ENCODE assay signal across 1 cellular context in genomic region chr17:8186787-8187516, GRCh38.
TF ChIP-seq lines count a peak whose summit lies in the region.

No MANE protein-coding gene starts in this region.

TF ChIP-seq in K562, 482 proteins besides CTCF, POLR2A, EP300 and RAD21 (continued from another document and continues in another):
- no peak for TF ChIP-seq CREB3L1 (IDR thresholded peaks at IDR 0.05; ENCODE audit: borderline replicate concordance, low read depth)
- TF ChIP-seq SIRT6 (IDR thresholded peaks at IDR 0.05; ENCODE audit: low read depth, low read length): no peak
- TF ChIP-seq STAT6 (CRISPR knock-in tag; IDR thresholded peaks at IDR 0.05): no peak
- TF ChIP-seq, protein P1, sequence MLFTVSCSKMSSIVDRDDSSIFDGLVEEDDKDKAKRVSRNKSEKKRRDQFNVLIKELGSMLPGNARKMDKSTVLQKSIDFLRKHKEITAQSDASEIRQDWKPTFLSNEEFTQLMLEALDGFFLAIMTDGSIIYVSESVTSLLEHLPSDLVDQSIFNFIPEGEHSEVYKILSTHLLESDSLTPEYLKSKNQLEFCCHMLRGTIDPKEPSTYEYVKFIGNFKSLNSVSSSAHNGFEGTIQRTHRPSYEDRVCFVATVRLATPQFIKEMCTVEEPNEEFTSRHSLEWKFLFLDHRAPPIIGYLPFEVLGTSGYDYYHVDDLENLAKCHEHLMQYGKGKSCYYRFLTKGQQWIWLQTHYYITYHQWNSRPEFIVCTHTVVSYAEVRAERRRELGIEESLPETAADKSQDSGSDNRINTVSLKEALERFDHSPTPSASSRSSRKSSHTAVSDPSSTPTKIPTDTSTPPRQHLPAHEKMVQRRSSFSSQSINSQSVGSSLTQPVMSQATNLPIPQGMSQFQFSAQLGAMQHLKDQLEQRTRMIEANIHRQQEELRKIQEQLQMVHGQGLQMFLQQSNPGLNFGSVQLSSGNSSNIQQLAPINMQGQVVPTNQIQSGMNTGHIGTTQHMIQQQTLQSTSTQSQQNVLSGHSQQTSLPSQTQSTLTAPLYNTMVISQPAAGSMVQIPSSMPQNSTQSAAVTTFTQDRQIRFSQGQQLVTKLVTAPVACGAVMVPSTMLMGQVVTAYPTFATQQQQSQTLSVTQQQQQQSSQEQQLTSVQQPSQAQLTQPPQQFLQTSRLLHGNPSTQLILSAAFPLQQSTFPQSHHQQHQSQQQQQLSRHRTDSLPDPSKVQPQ (CRISPR knock-in tag; IDR thresholded peaks at IDR 0.05; ENCODE audit: borderline replicate concordance): no peak
- peak in 2 of 3 experiments; percentile 4 to 7 for TF ChIP-seq YY1 (IDR thresholded peaks at IDR 0.05; ENCODE audit: borderline replicate concordance in 1 of 3, control insufficient read depth in 1 of 3, extremely low read depth in 1 of 3, insufficient read depth in 3 of 3, insufficient read length in 1 of 3, insufficient replicate concordance in 2 of 3, low read depth in 1 of 3, low read length in 2 of 3)
- TF ChIP-seq CBX3 (IDR thresholded peaks at IDR 0.05; ENCODE audit: borderline replicate concordance in 1 of 2, low read length in 2 of 2): no peak
- no peak for TF ChIP-seq DMBX1 (CRISPR knock-in tag; IDR thresholded peaks at IDR 0.05; ENCODE audit: borderline replicate concordance)
- TF ChIP-seq, protein P2, sequence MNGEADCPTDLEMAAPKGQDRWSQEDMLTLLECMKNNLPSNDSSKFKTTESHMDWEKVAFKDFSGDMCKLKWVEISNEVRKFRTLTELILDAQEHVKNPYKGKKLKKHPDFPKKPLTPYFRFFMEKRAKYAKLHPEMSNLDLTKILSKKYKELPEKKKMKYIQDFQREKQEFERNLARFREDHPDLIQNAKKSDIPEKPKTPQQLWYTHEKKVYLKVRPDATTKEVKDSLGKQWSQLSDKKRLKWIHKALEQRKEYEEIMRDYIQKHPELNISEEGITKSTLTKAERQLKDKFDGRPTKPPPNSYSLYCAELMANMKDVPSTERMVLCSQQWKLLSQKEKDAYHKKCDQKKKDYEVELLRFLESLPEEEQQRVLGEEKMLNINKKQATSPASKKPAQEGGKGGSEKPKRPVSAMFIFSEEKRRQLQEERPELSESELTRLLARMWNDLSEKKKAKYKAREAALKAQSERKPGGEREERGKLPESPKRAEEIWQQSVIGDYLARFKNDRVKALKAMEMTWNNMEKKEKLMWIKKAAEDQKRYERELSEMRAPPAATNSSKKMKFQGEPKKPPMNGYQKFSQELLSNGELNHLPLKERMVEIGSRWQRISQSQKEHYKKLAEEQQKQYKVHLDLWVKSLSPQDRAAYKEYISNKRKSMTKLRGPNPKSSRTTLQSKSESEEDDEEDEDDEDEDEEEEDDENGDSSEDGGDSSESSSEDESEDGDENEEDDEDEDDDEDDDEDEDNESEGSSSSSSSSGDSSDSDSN (IDR thresholded peaks at IDR 0.05; ENCODE audit: borderline replicate concordance in 1 of 2, low read depth in 2 of 2, low read length in 2 of 2): no peak
- TF ChIP-seq ZBTB40 (IDR thresholded peaks at IDR 0.05): peak; percentile 78
- TF ChIP-seq ZBTB40 (CRISPR knock-in tag; IDR thresholded peaks at IDR 0.05): no peak
- TF ChIP-seq ZBTB26 (CRISPR knock-in tag; IDR thresholded peaks at IDR 0.05): no peak
- TF ChIP-seq ZBTB49 (CRISPR knock-in tag; IDR thresholded peaks at IDR 0.05; ENCODE audit: borderline replicate concordance): no peak
- TF ChIP-seq, protein P3, sequence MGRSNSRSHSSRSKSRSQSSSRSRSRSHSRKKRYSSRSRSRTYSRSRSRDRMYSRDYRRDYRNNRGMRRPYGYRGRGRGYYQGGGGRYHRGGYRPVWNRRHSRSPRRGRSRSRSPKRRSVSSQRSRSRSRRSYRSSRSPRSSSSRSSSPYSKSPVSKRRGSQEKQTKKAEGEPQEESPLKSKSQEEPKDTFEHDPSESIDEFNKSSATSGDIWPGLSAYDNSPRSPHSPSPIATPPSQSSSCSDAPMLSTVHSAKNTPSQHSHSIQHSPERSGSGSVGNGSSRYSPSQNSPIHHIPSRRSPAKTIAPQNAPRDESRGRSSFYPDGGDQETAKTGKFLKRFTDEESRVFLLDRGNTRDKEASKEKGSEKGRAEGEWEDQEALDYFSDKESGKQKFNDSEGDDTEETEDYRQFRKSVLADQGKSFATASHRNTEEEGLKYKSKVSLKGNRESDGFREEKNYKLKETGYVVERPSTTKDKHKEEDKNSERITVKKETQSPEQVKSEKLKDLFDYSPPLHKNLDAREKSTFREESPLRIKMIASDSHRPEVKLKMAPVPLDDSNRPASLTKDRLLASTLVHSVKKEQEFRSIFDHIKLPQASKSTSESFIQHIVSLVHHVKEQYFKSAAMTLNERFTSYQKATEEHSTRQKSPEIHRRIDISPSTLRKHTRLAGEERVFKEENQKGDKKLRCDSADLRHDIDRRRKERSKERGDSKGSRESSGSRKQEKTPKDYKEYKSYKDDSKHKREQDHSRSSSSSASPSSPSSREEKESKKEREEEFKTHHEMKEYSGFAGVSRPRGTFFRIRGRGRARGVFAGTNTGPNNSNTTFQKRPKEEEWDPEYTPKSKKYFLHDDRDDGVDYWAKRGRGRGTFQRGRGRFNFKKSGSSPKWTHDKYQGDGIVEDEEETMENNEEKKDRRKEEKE (IDR thresholded peaks at IDR 0.05; ENCODE audit: borderline replicate concordance in 1 of 2, control insufficient read depth in 1 of 2, low read depth in 2 of 2, low read length in 1 of 2): no peak
- TF ChIP-seq RAD51 (IDR thresholded peaks at IDR 0.05; ENCODE audit: borderline replicate concordance, low read depth): peak; percentile 27; the same call in 1 of the 2 replicates
- peak; percentile 45; the same call in 1 of the 2 replicates for TF ChIP-seq BHLHE40 (IDR thresholded peaks at IDR 0.05; ENCODE audit: low read length)
- TF ChIP-seq NR1H2 (CRISPR knock-in tag; IDR thresholded peaks at IDR 0.05): no peak
- TF ChIP-seq, protein P4, sequence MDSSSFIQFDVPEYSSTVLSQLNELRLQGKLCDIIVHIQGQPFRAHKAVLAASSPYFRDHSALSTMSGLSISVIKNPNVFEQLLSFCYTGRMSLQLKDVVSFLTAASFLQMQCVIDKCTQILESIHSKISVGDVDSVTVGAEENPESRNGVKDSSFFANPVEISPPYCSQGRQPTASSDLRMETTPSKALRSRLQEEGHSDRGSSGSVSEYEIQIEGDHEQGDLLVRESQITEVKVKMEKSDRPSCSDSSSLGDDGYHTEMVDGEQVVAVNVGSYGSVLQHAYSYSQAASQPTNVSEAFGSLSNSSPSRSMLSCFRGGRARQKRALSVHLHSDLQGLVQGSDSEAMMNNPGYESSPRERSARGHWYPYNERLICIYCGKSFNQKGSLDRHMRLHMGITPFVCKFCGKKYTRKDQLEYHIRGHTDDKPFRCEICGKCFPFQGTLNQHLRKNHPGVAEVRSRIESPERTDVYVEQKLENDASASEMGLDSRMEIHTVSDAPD (CRISPR knock-in tag; IDR thresholded peaks at IDR 0.05): no peak
- no peak for TF ChIP-seq GTF2A2 (tag; IDR thresholded peaks at IDR 0.05)
- no peak for TF ChIP-seq RBM39 (optimal IDR thresholded peaks at IDR 0.05; ENCODE audit: low read depth, low read length)
